Comparison of ENCODE assay signal across 20 cellular contexts in the genomic region with DNA sequence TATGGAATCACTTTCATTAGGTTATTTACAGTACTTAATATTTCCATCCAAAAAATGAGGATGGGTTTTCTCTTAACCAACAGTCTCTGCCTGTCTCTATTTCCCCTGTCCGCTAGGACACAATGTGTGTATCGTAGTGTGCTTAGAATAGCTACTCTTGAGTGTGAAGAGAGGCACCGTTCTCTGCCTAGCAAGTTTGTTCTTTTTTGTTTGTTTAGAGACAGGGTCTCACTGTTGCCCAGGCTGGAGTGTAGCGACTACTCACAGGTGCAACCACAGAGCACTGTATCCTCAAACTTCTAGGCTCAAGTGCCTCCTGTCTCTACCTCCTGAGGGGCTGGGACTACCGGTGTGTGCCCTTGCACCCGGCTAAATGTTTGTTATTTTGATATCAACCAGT.
"Had no signal": no experiment of that assay in that cellular context is flagged by ENCODE, and none has a peak within 500 bp of the region (broad histone marks: within the 10 kb centered on the region; RNA-seq: fewer than 3 reads in every experiment).

No MANE protein-coding gene starts in this region.

- H3K27me3 Mint-ChIP-seq: activated B cell treated with CpG ODN at 0.5 μM for 24 hours; activated CD4-positive, alpha-beta memory T cell treated with anti-CD3 and anti-CD28 coated beads, Interleukin-2, amount 10 ng/mL, durations not matched to agents 7 days and 5 days; natural killer cell treated with Interleukin-12 subunit alpha and Interleukin-12 subunit beta and Interleukin-15 and Interleukin-18, amount 100 ng/mL, for 72 hours had no signal

- H2AFZ ChIP-seq: parathyroid adenoma had no signal

- H3K9me3 Mint-ChIP-seq: activated B cell treated with CpG ODN at 0.5 μM for 24 hours; activated CD4-positive, alpha-beta memory T cell treated with anti-CD3 and anti-CD28 coated beads, Interleukin-2, amount 10 ng/mL, durations not matched to agents 7 days and 5 days; activated naive CD8-positive, alpha-beta T cell treated with anti-CD3 and anti-CD28 coated beads, Interleukin-2, amount 10 ng/mL, durations not matched to agents 7 days and 5 days; mesothelial cell of epicardium; natural killer cell treated with Interleukin-12 subunit alpha and Interleukin-12 subunit beta and Interleukin-15 and Interleukin-18, amount 100 ng/mL, for 72 hours had no signal

- H3K9me3 ChIP-seq: spleen, tibial artery, uterus had no signal

- H3K4me3 ChIP-seq: dorsolateral prefrontal cortex, spleen, tibial artery, uterus had no signal

- DNase-seq: activated B cell treated with CpG ODN at 0.5 μM for 24 hours; activated CD4-positive, alpha-beta memory T cell treated with anti-CD3 and anti-CD28 coated beads, Interleukin-2, amount 10 ng/mL, durations not matched to agents 7 days and 5 days; activated CD4-positive, alpha-beta T cell treated with anti-CD3 and anti-CD28 coated beads for 4 hours; activated CD8-positive, alpha-beta memory T cell treated with anti-CD3 and anti-CD28 coated beads, Interleukin-2, amount 10 ng/mL, durations not matched to agents 7 days and 5 days; activated naive CD8-positive, alpha-beta T cell treated with anti-CD3 and anti-CD28 coated beads, Interleukin-2, amount 10 ng/mL, durations not matched to agents 7 days and 5 days; amygdala; caudate nucleus; dorsolateral prefrontal cortex; foreskin fibroblast; hippocampal formation; left colon; spleen; stimulated activated CD8-positive, alpha-beta memory T cell treated with anti-CD3 and anti-CD28 coated beads, Interleukin-4, amount 100 ng/mL, for 48 hours; stimulated activated naive CD4-positive, alpha-beta T cell; tibial artery; uterus had no signal

- H3K4me3 Mint-ChIP-seq: activated B cell treated with CpG ODN at 0.5 μM for 24 hours; activated CD4-positive, alpha-beta memory T cell treated with anti-CD3 and anti-CD28 coated beads, Interleukin-2, amount 10 ng/mL, durations not matched to agents 7 days and 5 days; activated CD8-positive, alpha-beta memory T cell treated with anti-CD3 and anti-CD28 coated beads, Interleukin-2, amount 10 ng/mL, durations not matched to agents 7 days and 5 days; activated naive CD8-positive, alpha-beta T cell treated with anti-CD3 and anti-CD28 coated beads, Interleukin-2, amount 10 ng/mL, durations not matched to agents 7 days and 5 days; mesothelial cell of epicardium; natural killer cell treated with Interleukin-12 subunit alpha and Interleukin-12 subunit beta and Interleukin-15 and Interleukin-18, amount 100 ng/mL, for 72 hours had no signal

- H3K9ac ChIP-seq: parathyroid adenoma had no signal

- H3K4me1 Mint-ChIP-seq: activated CD4-positive, alpha-beta memory T cell treated with anti-CD3 and anti-CD28 coated beads, Interleukin-2, amount 10 ng/mL, durations not matched to agents 7 days and 5 days; activated CD8-positive, alpha-beta memory T cell treated with anti-CD3 and anti-CD28 coated beads, Interleukin-2, amount 10 ng/mL, durations not matched to agents 7 days and 5 days; activated naive CD8-positive, alpha-beta T cell treated with anti-CD3 and anti-CD28 coated beads, Interleukin-2, amount 10 ng/mL, durations not matched to agents 7 days and 5 days had no signal

- H3K36me3 Mint-ChIP-seq: activated CD8-positive, alpha-beta memory T cell treated with anti-CD3 and anti-CD28 coated beads, Interleukin-2, amount 10 ng/mL, durations not matched to agents 7 days and 5 days; activated naive CD8-positive, alpha-beta T cell treated with anti-CD3 and anti-CD28 coated beads, Interleukin-2, amount 10 ng/mL, durations not matched to agents 7 days and 5 days; natural killer cell treated with Interleukin-12 subunit alpha and Interleukin-12 subunit beta and Interleukin-15 and Interleukin-18, amount 100 ng/mL, for 72 hours had no signal

- H3K4me1 ChIP-seq: parathyroid adenoma, tibial artery, uterus had no signal

- H3K27me3 ChIP-seq: dorsolateral prefrontal cortex, spleen, tibial artery, uterus had no signal

- H3K79me2 ChIP-seq: parathyroid adenoma had no signal

- H3K27ac ChIP-seq: epithelial cell of prostate, parathyroid adenoma, spleen, tibial artery, uterus had no signal

- H3K36me3 ChIP-seq: uterus had no signal

- ATAC-seq: activated CD8-positive, alpha-beta memory T cell treated with anti-CD3 and anti-CD28 coated beads, Interleukin-2, amount 10 ng/mL, durations not matched to agents 7 days and 5 days; left colon; natural killer cell treated with Interleukin-12 subunit alpha and Interleukin-12 subunit beta and Interleukin-15 and Interleukin-18, amount 100 ng/mL, for 72 hours had no signal

- H3K27ac Mint-ChIP-seq: activated B cell treated with CpG ODN at 0.5 μM for 24 hours; activated CD4-positive, alpha-beta memory T cell treated with anti-CD3 and anti-CD28 coated beads, Interleukin-2, amount 10 ng/mL, durations not matched to agents 7 days and 5 days; activated CD8-positive, alpha-beta memory T cell treated with anti-CD3 and anti-CD28 coated beads, Interleukin-2, amount 10 ng/mL, durations not matched to agents 7 days and 5 days; activated naive CD8-positive, alpha-beta T cell treated with anti-CD3 and anti-CD28 coated beads, Interleukin-2, amount 10 ng/mL, durations not matched to agents 7 days and 5 days; mesothelial cell of epicardium; natural killer cell treated with Interleukin-12 subunit alpha and Interleukin-12 subunit beta and Interleukin-15 and Interleukin-18, amount 100 ng/mL, for 72 hours had no signal
